Comparison of ENCODE assay signal across 11 cellular contexts in the genomic region with DNA sequence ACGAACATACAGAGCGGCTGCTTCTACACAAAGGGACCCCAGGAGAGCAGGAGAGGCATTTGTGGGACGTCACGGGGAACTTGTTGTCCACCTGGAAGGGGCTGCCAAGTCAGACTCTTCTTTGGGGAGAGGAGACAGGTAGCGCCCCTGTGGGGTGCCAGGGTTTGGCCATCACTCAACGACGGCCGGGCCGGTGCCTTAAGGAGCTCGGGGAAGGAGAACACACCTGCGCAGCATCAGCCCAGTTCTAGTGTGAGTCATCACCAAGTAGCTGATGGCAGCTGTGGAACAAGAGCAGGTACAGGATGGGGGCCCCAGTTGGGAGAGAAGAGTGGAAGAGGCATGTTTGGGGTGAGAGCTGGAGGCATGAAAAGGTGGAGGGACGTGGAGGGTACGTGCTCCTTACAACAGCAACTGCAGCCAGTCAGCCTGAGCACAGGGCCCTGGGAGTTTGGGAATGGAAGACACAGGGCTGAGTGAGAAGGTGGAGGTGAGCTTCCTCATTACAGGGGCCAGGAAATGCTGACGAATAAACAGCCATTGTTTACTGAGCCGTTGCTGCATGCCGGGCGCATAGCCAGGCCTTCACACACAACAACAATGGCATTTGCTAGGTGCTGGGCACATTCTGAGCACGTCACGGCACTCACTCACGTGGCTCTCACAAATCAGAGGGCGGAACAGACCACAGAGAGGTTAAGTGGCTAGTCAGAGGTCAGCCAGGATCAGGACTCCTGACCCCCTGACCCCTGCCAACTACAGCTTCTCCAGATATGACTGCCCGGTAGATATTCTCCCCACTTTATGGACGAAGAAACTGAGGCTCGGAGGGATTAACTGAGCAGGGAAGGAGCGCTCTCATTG. TPM values are rescaled to one million over a fixed set of nuclear protein-coding genes. Genes with fewer than 3 reads are reported as not detected.
A peak's percentile ranks its signal among the peaks of the same experiment; 100 is the strongest.
DNase-seq lines count a peak whose midpoint lies in the region; ATAC-seq and TF ChIP-seq lines count a peak whose summit lies in the region.
"Had no signal": no experiment of that assay in that cellular context is flagged by ENCODE, and none has a peak within 500 bp of the region (broad histone marks: within the 10 kb centered on the region; RNA-seq: fewer than 3 reads in every experiment).

No MANE protein-coding gene starts in this region.

- H3K4me1 Mint-ChIP-seq in H9, result peaks cover 32 to 34% of the 10 kb centered on the region in 2 experiments

- no peak overlapping the region for H3K4me2 ChIP-seq in H9 (ENCODE audit: insufficient read depth, insufficient read length, low read length)

- peaks cover 0 to 7% (median 0%) of the 10 kb centered on the region in 3 experiments; a peak in 2 of 7 replicates for H3K36me3 Mint-ChIP-seq in H9 (ENCODE audit: insufficient read depth in 1 of 3, low read depth in 3 of 3)

- TF ChIP-seq CTCF in H9 (conservative IDR thresholded peaks at IDR 0.05), result no peak
- no peak for TF ChIP-seq CTCF in esophagus squamous epithelium (IDR thresholded peaks at IDR 0.05)
- no peak for TF ChIP-seq CTCF in psoas muscle (IDR thresholded peaks at IDR 0.05)

- no peak overlapping the region for H3K23ac ChIP-seq in H9 (ENCODE audit: insufficient read length, low read depth, low read length)

- no peak overlapping the region for H4K91ac ChIP-seq in H9 (ENCODE audit: insufficient read length, low read depth, low read length)

- H2BK5ac ChIP-seq in H9 (ENCODE audit: insufficient read length, low read length), result no peak overlapping the region

- no peak overlapping the region for H3K27ac ChIP-seq in H9 (ENCODE audit: insufficient read length, low read depth, low read length)
- H3K27ac ChIP-seq in esophagus squamous epithelium, result peak overlapping the region; percentile 34 to 83 (median 61)
- no peak overlapping the region for H3K27ac ChIP-seq in psoas muscle

- H3K23me2 ChIP-seq in H9 (ENCODE audit: insufficient read length, low read depth, low read length, poor library complexity, severe bottlenecking), result no peaks in the 10 kb centered on the region

- no peaks in the 10 kb centered on the region for H4K20me1 ChIP-seq in H9 (ENCODE audit: control insufficient read depth, insufficient read depth, insufficient read length)

- peaks cover 5% of the 10 kb centered on the region in 2 experiments; a peak in 4 of 5 replicates for H3K9me3 Mint-ChIP-seq in H9
- H3K9me3 Mint-ChIP-seq: HFFc6 had no signal

- H2AFZ ChIP-seq in H9 (ENCODE audit: low read length), result no peak overlapping the region

- H2BK15ac ChIP-seq in H9 (ENCODE audit: low read depth, low read length), result no peak overlapping the region

- H2BK12ac ChIP-seq in H9 (ENCODE audit: insufficient read length, low read depth, low read length), result no peak overlapping the region

- H3K4ac ChIP-seq in H9 (ENCODE audit: low read depth, low read length), result no peak overlapping the region

- H4K8ac ChIP-seq in H9 (replicated peaks; ENCODE audit: insufficient read length, low read depth, low read length), result no peak overlapping the region

- no peak overlapping the region for H3K56ac ChIP-seq in H9 (ENCODE audit: insufficient read length, low read depth, low read length)

- no peak overlapping the region for H4K5ac ChIP-seq in H9 (ENCODE audit: insufficient read length, low read depth, low read length)

- no peak overlapping the region for H2AK5ac ChIP-seq in H9 (ENCODE audit: insufficient read length, low read length)

- H3K79me2 ChIP-seq in H9 (ENCODE audit: insufficient read depth, low read length), result no peaks in the 10 kb centered on the region

- H3K9ac ChIP-seq in H9 (ENCODE audit: extremely low read depth, insufficient read length, low read length), result no peak overlapping the region

- no peaks in the 10 kb centered on the region for H3K79me1 ChIP-seq in H9 (ENCODE audit: insufficient read depth, low read depth, low read length, poor library complexity, severe bottlenecking)

- no peak overlapping the region for H3K4me3 ChIP-seq in esophagus squamous epithelium
- no peak overlapping the region for H3K4me3 ChIP-seq in psoas muscle
- H3K4me3 ChIP-seq in HAP-1, result no peak overlapping the region

- no CpG with 5 or more reads among the region's 25 CpGs for WGBS in H9 (ENCODE audit: extremely low coverage, insufficient read length, low lambda C conversion rate)
- WGBS in esophagus squamous epithelium, 2 donors, result 39 to 73% methylated on average over 18 of the region's 25 CpGs
- WGBS in psoas muscle, 3 donors, result 71 to 82% (median 76%) methylated on average over 25 of the region's 25 CpGs

- no peak overlapping the region for H2BK120ac ChIP-seq in H9 (ENCODE audit: low read depth, low read length, poor library complexity, severe bottlenecking)

- H3K18ac ChIP-seq in H9 (ENCODE audit: insufficient read length, low read depth, low read length), result peak overlapping the region; percentile 61

- no peak for TF ChIP-seq POLR2A in esophagus squamous epithelium (IDR thresholded peaks at IDR 0.05)

- H3K27me3 Mint-ChIP-seq in H9 (ENCODE audit: low read depth), result peaks cover 1% of the 10 kb centered on the region; the same call in 1 of the 2 replicates

- no peak overlapping the region for H3T11ph ChIP-seq in H9 (ENCODE audit: low read length)

- no peak overlapping the region; a peak in 1 of 5 replicates for H3K4me3 Mint-ChIP-seq in H9
- H3K4me3 Mint-ChIP-seq: HFFc6 had no signal

- H3K4me1 ChIP-seq in H9 (ENCODE audit: insufficient read depth, low read length), result peaks cover 10% of the 10 kb centered on the region; the same call in 1 of the 2 replicates
- H3K4me1 ChIP-seq in esophagus squamous epithelium, result peaks cover 5 to 43% (median 28%) of the 10 kb centered on the region in 3 donors
- no peaks in the 10 kb centered on the region for H3K4me1 ChIP-seq in psoas muscle
- H3K4me1 ChIP-seq in HAP-1, result no peaks in the 10 kb centered on the region

- H3K14ac ChIP-seq in H9 (ENCODE audit: insufficient read depth, low read length), result peak overlapping the region; percentile 26; the same call in 1 of the 2 replicates

- no peaks in the 10 kb centered on the region for H3K9me3 ChIP-seq in H9 (ENCODE audit: control insufficient read depth, low read depth, low read length)
- H3K9me3 ChIP-seq in esophagus squamous epithelium, result no peaks in the 10 kb centered on the region
- H3K9me3 ChIP-seq in psoas muscle, result no peaks in the 10 kb centered on the region
- no peaks in the 10 kb centered on the region for H3K9me3 ChIP-seq in HAP-1

- H2BK20ac ChIP-seq in H9 (ENCODE audit: low read depth, low read length, poor library complexity, severe bottlenecking), result no peak overlapping the region

- H3K27ac Mint-ChIP-seq in H9, result peak overlapping the region; percentile 54 to 98 (median 81); a peak in 6 of 7 replicates
- H3K27ac Mint-ChIP-seq: HFFc6 had no signal

- intact Hi-C loops in esophagus squamous epithelium (cut with DNase I), result no loop called here
- intact Hi-C loops in psoas muscle (cut with DNase I), result no loop called here
- intact Hi-C loops in head of caudate nucleus (cut with DNase I), result no loop called here

- H3K27me3 ChIP-seq in H9 (ENCODE audit: insufficient read depth, low read length) (no peaks in the 10 kb centered on the region), esophagus squamous epithelium (peaks cover 0 to 18% (median 0%) of the 10 kb centered on the region in 4 donors), psoas muscle (ENCODE audit: insufficient read depth in 3 of 3, low read length in 2 of 3) (no peaks in the 10 kb centered on the region), HAP-1 (ENCODE audit: low read depth) (no peaks in the 10 kb centered on the region)

- ATAC-seq in psoas muscle (peak in 3 of 4 donors; percentile 38 to 43 (median 41)), GM18520 (IDR thresholded peaks at IDR 0.05; ENCODE audit: unreplicated experiment) (no peak)

- peak; percentile 62 for DNase-seq in H9
- DNase-seq in NCI-H748 (lab: John Stamatoyannopoulos, UW; ENCODE audit: unreplicated experiment), result peak; percentile 96
- DNase-seq in esophagus squamous epithelium (lab: John Stamatoyannopoulos, UW), result no peak
- no peak for DNase-seq in psoas muscle
- DNase-seq in HAP-1 (ENCODE audit: low spot score in 2 of 2), result no peak
- no peak for DNase-seq in head of caudate nucleus
- no peak for DNase-seq in HK-2 (ENCODE audit: unreplicated experiment)
- DNase-seq: activated CD8-positive, alpha-beta memory T cell treated with anti-CD3 and anti-CD28 coated beads for 24 hours; HFFc6; NCI-H187 treated with DMSO at 0.1 percent for 48 hours had no signal

- H3K36me3 ChIP-seq in esophagus squamous epithelium (no peaks in the 10 kb centered on the region), psoas muscle (ENCODE audit: insufficient read depth in 1 of 2, low read depth in 1 of 2) (no peaks in the 10 kb centered on the region), HAP-1 (replicated peaks) (no peaks in the 10 kb centered on the region)

- in situ Hi-C loops in HAP-1 (cut with MboI; ENCODE audit: low sequenced_read_pairs), result no loop called here

RNA-seq across cellular contexts. Expression of a gene that starts 29.1 kb away (rescaled TPM):
- total RNA-seq in H9 (2021), result 94.2 and 95.6 TPM in 2 replicates
- 10 to 100 TPM; 27.3 to 32.1 (median 29.0) TPM for total RNA-seq in esophagus squamous epithelium
- total RNA-seq in psoas muscle, result 10 to 100 TPM in 3 of 4 donors, 1 to 10 TPM in 1; 8.3 to 16.5 (median 15.0) TPM
- polyA plus RNA-seq in psoas muscle, result 1 to 10 TPM; 4.8 to 8.2 (median 4.9) TPM

Comparison
In these comparisons a context has a peak if more than half of its experiments do, and no peak if none do; other contexts are left out.
1. DNase-seq: peak in H9 (single experiment) and NCI-H748 (single experiment); none in esophagus squamous epithelium (single experiment), psoas muscle (0 of 2), HAP-1 (0 of 2), head of caudate nucleus (0 of 42) and HK-2 (single experiment).
2. H3K27ac ChIP-seq: peak in esophagus squamous epithelium (4 of 4); none in H9 (single experiment) and psoas muscle (single experiment).